ENCODE assay signal across 7 cellular contexts in the genomic region with DNA sequence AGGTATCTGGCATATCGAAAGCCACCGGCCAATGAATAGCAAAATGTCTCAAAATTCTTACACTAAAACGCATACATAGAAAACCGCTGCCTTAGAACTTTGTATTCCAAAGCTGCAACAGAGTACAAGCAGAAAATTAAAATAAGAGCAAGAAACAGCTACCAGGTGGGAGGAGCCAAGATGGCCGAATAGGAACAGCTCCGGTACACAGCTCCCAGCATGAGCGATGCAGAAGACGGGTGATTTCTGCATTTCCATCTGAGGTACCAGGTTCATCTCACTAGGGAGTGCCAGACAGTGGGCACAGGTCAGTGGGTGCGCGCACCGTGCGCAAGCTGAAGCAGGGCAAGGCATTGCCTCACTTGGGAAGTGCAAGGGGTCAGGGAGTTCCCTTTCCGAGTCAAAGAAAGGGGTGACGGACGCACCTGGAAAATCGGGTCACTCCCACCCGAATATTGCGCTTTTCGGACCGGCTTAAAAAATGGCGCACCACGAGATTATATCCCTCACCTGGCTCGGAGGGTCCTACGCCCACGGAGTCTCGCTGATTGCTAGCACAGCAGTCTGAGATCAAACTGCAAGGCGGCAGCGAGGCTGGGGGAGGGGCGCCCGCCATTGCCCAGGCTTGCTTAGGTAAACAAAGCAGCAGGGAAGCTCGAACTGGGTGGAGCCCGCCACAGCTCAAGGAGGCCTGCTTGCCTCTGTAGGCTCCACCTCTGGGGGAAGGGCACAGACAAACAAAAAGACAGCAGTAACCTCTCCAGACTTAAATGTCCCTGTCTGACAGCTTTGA.
DNase-seq lines count a peak whose midpoint lies in the region; TF ChIP-seq lines count a peak whose summit lies in the region.
"Not testable (repeated sequence)": the region's sequence is repeated elsewhere in the genome, so short reads cannot be mapped to it uniquely, and the experiment has no call there.

No MANE protein-coding gene starts in this region.

- not testable (repeated sequence) for H3K9ac ChIP-seq in NT2/D1 (ENCODE audit: insufficient read length, low read depth); iPS-20b (ENCODE audit: low read depth, low read length)

- H3K27ac Mint-ChIP-seq in chondrocyte (ENCODE audit: unreplicated experiment); osteocyte (ENCODE audit: unreplicated experiment): not testable (repeated sequence)

- peak overlapping the region; percentile 58 for H3K4me3 Mint-ChIP-seq in chondrocyte (ENCODE audit: unreplicated experiment)
- peak overlapping the region; percentile 18 for H3K4me3 Mint-ChIP-seq in osteocyte (ENCODE audit: unreplicated experiment)

- POLR2A ChIA-PET in HEK293 (lab: Yijun Ruan, JAX), result not testable (repeated sequence)

- not testable (repeated sequence) for H3K36me3 ChIP-seq in HEK293 (ENCODE audit: control insufficient read depth in 2 of 2, insufficient read depth in 1 of 2, low read length in 2 of 2); NT2/D1 (ENCODE audit: insufficient read depth, insufficient read length, low read length); iPS-20b (ENCODE audit: insufficient read depth, low read depth, low read length)

- DNase-seq in ELF-1 (ENCODE audit: low read depth, low spot score) (peak; percentile 29), NCI-H2171 (lab: John Stamatoyannopoulos, UW) (peak; percentile 15)
- DNase-seq in NT2/D1 (ENCODE audit: low read depth, low spot score); chondrocyte (ENCODE audit: low spot score); osteocyte (ENCODE audit: extremely low spot score, unreplicated experiment): not testable (repeated sequence)

- H3K36me3 Mint-ChIP-seq in chondrocyte (ENCODE audit: low read depth); osteocyte (ENCODE audit: unreplicated experiment): not testable (repeated sequence)

- H3K9me3 ChIP-seq in HEK293 (ENCODE audit: control insufficient read depth, insufficient read depth, low read depth, low read length); NT2/D1 (ENCODE audit: insufficient read depth, low read length); iPS-20b (ENCODE audit: insufficient read depth, low read depth, low read length): not testable (repeated sequence)

- not testable (repeated sequence) for H3K27me3 Mint-ChIP-seq in chondrocyte (ENCODE audit: low read depth); osteocyte (ENCODE audit: unreplicated experiment)

- CTCF ChIA-PET in HEK293 (lab: Yijun Ruan, JAX), result not testable (repeated sequence)

- H3K4me1 Mint-ChIP-seq in chondrocyte (ENCODE audit: low read depth); osteocyte (ENCODE audit: unreplicated experiment): not testable (repeated sequence)

- H3K4me3 ChIP-seq in HEK293 (ENCODE audit: low read depth, low read length), result not testable (repeated sequence)
- H3K4me3 ChIP-seq in NT2/D1 (ENCODE audit: insufficient read length, low read depth) (peak overlapping the region; percentile 9), iPS-20b (ENCODE audit: low read length) (peak overlapping the region; percentile 13; the same call in 1 of the 2 replicates)

- H3K4me1 ChIP-seq in HEK293 (ENCODE audit: control insufficient read depth, insufficient read depth, low read length); NT2/D1 (ENCODE audit: insufficient read depth, insufficient read length); iPS-20b (ENCODE audit: insufficient read depth, low read length): not testable (repeated sequence)

- H3K27ac ChIP-seq in HEK293 (ENCODE audit: extremely low read depth, low read depth, low read length); iPS-20b (ENCODE audit: low read length): not testable (repeated sequence)

- H3K9me3 Mint-ChIP-seq in chondrocyte (ENCODE audit: low read depth); osteocyte (ENCODE audit: unreplicated experiment): not testable (repeated sequence)

- H3K27me3 ChIP-seq in NT2/D1 (ENCODE audit: insufficient read depth, insufficient read length); iPS-20b (ENCODE audit: insufficient read depth, low read length): not testable (repeated sequence)

- TF ChIP-seq CTCF in HEK293 (tag by site-specific recombination; IDR thresholded peaks at IDR 0.05); chondrocyte (IDR thresholded peaks at IDR 0.05); osteocyte (IDR thresholded peaks at IDR 0.05): not testable (repeated sequence)

TF ChIP-seq in HEK293, 187 proteins besides CTCF, POLR2A, EP300 and RAD21:
- TF ChIP-seq ZNF341 (tag by site-specific recombination; IDR thresholded peaks at IDR 0.05; ENCODE audit: low read depth) (0 out of 2 replicates have a peak, but pooled peaks have one; percentile 13), ZFP69B (tag by site-specific recombination; IDR thresholded peaks at IDR 0.05) (0 out of 2 replicates have a peak, but pooled peaks have one; percentile 24), KLF1 (tag by site-specific recombination; IDR thresholded peaks at IDR 0.05) (0 out of 2 replicates have a peak, but pooled peaks have one; percentile 24), ZXDB (tag by site-specific recombination; IDR thresholded peaks at IDR 0.05) (0 out of 2 replicates have a peak, but pooled peaks have one; percentile 18), FEZF1 (tag by site-specific recombination; IDR thresholded peaks at IDR 0.05) (peak; percentile 58)
